8 cellular contexts compared by ENCODE assay signal in the genomic region with DNA sequence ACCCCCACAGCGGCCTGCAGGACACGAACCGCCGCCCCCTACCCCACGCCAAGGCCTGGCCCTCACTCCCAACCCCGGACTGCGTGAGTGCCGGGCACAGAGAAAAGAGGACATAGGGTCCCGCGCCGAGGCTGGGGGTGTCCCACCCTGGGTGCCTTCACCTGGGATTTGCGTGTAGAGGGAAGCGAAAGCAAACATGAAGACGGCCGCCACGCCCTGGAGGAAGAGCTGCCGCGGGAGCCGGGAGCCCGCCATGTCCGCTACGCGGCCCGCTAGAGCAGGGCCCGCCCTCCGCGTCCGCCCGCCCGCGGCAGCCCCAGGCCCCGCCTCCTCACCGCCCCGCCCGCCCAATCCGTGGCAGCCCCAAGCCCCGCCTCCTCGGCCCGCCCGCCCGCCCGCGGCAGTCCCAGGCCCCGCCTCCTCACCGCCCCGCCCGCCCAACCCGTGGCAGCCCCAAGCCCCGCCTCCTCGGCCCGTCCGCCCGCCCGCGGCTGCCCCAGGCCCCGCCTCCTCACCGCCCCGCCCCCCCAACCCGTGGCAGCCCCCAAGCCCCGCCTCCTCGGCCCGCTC. TPM values are rescaled to one million over a fixed set of nuclear protein-coding genes. Genes with fewer than 3 reads are reported as not detected.
DNase-seq lines count a peak whose midpoint lies in the region; ATAC-seq lines count a peak whose summit lies in the region.

A gene with protein sequence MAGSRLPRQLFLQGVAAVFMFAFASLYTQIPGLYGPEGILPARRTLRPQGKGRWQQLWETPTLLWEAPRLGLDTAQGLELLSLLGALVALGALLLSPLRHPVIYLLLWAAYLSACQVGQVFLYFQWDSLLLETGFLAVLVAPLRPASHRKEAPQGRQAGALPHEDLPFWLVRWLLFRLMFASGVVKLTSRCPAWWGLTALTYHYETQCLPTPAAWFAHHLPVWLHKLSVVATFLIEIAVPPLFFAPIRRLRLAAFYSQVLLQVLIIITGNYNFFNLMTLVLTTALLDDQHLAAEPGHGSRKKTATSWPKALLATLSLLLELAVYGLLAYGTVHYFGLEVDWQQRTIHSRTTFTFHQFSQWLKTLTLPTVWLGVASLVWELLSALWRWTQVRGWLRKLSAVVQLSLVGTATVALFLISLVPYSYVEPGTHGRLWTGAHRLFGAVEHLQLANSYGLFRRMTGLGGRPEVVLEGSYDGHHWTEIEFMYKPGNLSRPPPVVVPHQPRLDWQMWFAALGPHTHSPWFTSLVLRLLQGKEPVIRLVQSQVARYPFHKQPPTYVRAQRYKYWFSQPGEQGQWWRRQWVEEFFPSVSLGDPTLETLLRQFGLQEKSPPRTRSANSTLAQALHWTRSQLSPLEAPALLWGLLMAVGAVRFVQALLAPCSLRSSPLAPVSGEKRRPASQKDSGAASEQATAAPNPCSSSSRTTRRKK (minus strand): TSS at position 282 of the 570 bp plus-strand sequence. CDS start 27 bp downstream, at position 255.

- ATAC-seq in GM18511 (IDR thresholded peaks at IDR 0.05; ENCODE audit: unreplicated experiment) (peak; percentile 63), HG02884 (IDR thresholded peaks at IDR 0.05; ENCODE audit: unreplicated experiment) (peak; percentile 47), naive B cell (ENCODE audit: low read depth in 2 of 2) (peak; percentile 72 to 74)

- no peaks in the 10 kb centered on the region for H3K27me3 Mint-ChIP-seq in naive B cell

- H3K27ac ChIP-seq in epithelial cell of prostate: peak within 1 kb of the TSS; percentile 55

- no peaks in the 10 kb centered on the region for H3K9me3 Mint-ChIP-seq in naive B cell

- H3K27ac Mint-ChIP-seq in naive B cell: peak within 1 kb of the TSS; percentile 95 to 99 (median 99)

- H3K4me3 Mint-ChIP-seq in naive B cell: peak within 1 kb of the TSS; percentile 95 to 98 (median 96)

- peak; percentile 80 for DNase-seq in NCI-H774 (lab: John Stamatoyannopoulos, UW)
- DNase-seq in activated T-cell treated with anti-CD3 and anti-CD28 coated beads for 1 hour (ENCODE audit: low read depth): peak; percentile 93
- DNase-seq in epithelial cell of prostate (ENCODE audit: low read depth, low spot score): no peak
- DNase-seq in naive B cell: peak; percentile 87
- DNase-seq in stimulated activated CD8-positive, alpha-beta memory T cell treated with anti-CD3 and anti-CD28 coated beads, Interleukin-7, amount 100 ng/mL, for 48 hours (ENCODE audit: extremely low read depth in 1 of 2, low read depth in 1 of 2): peak; percentile 79 to 89
- no peak for DNase-seq in foreskin melanocyte

- no peaks in the 10 kb centered on the region for H3K36me3 Mint-ChIP-seq in naive B cell

- H3K4me1 Mint-ChIP-seq in naive B cell: peaks cover 18 to 24% (median 20%) of the 10 kb centered on the region in 3 donors

RNA-seq across cellular contexts. Expression of the gene that starts here (rescaled TPM):
- polyA plus RNA-seq in naive B cell (ENCODE audit: low read depth in 6 of 6): 10 to 100 TPM in 3 of 6 donors, 1 to 10 TPM in 3; 6.4 to 20.9 (median 10.1) TPM

Comparison
In these comparisons a context has a peak if more than half of its experiments do, and no peak if none do; other contexts are left out.
1. DNase-seq: peak in NCI-H774 (single experiment), activated T-cell treated with anti-CD3 and anti-CD28 coated beads for 1 hour (single experiment), naive B cell (single experiment) and stimulated activated CD8-positive, alpha-beta memory T cell treated with anti-CD3 and anti-CD28 coated beads, Interleukin-7, amount 100 ng/mL, for 48 hours (2 of 2); none in epithelial cell of prostate (single experiment) and foreskin melanocyte (single experiment).
2. Peak in every context shown above with its lines, with median percentiles within 50 percentile points of each other: ATAC-seq.